1 cellular context compared by ENCODE assay signal in the genomic region with DNA sequence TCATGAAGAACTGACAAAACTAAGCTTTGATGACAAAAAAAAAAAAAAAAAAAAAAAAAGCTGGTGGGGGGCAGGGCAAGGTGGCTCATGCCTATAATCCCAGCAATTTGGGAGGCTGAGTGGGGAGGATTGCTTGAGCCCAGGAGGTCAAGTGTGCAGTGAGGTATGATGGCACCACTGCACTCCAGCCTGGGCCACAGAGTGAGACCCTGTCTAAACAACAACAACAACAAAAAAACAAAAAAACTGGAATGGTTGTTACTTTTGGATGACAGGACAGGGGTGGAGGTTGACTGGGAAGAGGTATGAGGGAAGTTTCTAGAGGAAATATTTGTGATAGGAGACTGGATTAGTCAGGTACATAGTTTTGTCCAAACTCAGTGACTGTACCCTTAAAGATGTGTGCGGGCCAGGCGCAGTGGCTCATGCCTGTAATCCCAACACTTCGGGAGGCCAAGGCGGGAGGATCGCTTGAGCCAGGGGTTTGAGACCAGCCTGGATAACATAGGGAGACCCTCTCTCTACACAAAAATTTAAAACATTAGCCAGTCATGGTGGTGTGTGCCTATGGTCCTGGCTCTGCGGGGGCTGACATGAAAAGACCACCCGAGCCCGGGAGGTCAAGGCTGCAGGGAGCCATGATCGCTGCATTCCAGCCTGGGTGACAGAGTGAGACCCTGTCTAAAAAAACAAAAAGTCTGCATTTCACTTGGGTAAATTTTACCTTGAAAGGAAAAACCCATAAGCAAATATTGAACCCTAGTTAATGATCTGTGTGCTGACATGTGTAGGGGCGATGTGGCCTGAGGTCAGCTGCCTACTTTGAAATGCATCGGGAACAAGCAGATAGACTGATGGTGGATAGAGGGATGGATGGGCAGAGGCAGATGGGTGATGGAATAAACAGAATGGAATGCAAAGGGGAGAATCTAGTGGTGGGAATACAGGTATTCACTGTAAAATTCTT.
TF ChIP-seq lines count a peak whose summit lies in the region.

No MANE protein-coding gene starts in this region.

TF ChIP-seq in HepG2, 621 proteins besides CTCF, POLR2A, EP300 and RAD21 (continued from another document and continues in another):
- TF ChIP-seq USF2 (IDR thresholded peaks at IDR 0.05; ENCODE audit: low read depth, low read length): no peak
- peak; percentile 55 for TF ChIP-seq USF2 (CRISPR knock-in tag; IDR thresholded peaks at IDR 0.05; ENCODE audit: borderline replicate concordance)
- TF ChIP-seq NR1H2 (CRISPR knock-in tag; IDR thresholded peaks at IDR 0.05; ENCODE audit: borderline replicate concordance, low read depth): no peak
- peak; percentile 97 for TF ChIP-seq ZSCAN22 (CRISPR knock-in tag; IDR thresholded peaks at IDR 0.05)
- no peak for TF ChIP-seq ZNF724P (CRISPR knock-in tag; IDR thresholded peaks at IDR 0.05; ENCODE audit: borderline replicate concordance)
- peak; percentile 92 for TF ChIP-seq GATAD2A (CRISPR knock-in tag; IDR thresholded peaks at IDR 0.05)
- TF ChIP-seq, protein P1, sequence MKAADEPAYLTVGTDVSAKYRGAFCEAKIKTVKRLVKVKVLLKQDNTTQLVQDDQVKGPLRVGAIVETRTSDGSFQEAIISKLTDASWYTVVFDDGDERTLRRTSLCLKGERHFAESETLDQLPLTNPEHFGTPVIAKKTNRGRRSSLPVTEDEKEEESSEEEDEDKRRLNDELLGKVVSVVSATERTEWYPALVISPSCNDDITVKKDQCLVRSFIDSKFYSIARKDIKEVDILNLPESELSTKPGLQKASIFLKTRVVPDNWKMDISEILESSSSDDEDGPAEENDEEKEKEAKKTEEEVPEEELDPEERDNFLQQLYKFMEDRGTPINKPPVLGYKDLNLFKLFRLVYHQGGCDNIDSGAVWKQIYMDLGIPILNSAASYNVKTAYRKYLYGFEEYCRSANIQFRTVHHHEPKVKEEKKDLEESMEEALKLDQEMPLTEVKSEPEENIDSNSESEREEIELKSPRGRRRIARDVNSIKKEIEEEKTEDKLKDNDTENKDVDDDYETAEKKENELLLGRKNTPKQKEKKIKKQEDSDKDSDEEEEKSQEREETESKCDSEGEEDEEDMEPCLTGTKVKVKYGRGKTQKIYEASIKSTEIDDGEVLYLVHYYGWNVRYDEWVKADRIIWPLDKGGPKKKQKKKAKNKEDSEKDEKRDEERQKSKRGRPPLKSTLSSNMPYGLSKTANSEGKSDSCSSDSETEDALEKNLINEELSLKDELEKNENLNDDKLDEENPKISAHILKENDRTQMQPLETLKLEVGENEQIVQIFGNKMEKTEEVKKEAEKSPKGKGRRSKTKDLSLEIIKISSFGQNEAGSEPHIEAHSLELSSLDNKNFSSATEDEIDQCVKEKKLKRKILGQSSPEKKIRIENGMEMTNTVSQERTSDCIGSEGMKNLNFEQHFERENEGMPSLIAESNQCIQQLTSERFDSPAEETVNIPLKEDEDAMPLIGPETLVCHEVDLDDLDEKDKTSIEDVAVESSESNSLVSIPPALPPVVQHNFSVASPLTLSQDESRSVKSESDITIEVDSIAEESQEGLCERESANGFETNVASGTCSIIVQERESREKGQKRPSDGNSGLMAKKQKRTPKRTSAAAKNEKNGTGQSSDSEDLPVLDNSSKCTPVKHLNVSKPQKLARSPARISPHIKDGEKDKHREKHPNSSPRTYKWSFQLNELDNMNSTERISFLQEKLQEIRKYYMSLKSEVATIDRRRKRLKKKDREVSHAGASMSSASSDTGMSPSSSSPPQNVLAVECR (CRISPR knock-in tag; IDR thresholded peaks at IDR 0.05; ENCODE audit: borderline replicate concordance): peak; percentile 73; the same call in 1 of the 2 replicates
- TF ChIP-seq FOXO1 (CRISPR knock-in tag; IDR thresholded peaks at IDR 0.05): peak; percentile 74; the same call in 1 of the 2 replicates
- TF ChIP-seq ETV6 (CRISPR knock-in tag; conservative IDR thresholded peaks at IDR 0.05): 0 out of 2 replicates have a peak, but pooled peaks have one; percentile 8
- TF ChIP-seq ZFP1 (CRISPR knock-in tag; IDR thresholded peaks at IDR 0.05): no peak
- peak; percentile 76 for TF ChIP-seq SIX4 (CRISPR knock-in tag; IDR thresholded peaks at IDR 0.05)
- 0 out of 2 replicates have a peak, but pooled peaks have one; percentile 26 for TF ChIP-seq SIN3A (IDR thresholded peaks at IDR 0.05; ENCODE audit: borderline replicate concordance, low read depth, low read length)
- TF ChIP-seq RARA (CRISPR knock-in tag; IDR thresholded peaks at IDR 0.05): peak; percentile 95
- TF ChIP-seq, protein P2, sequence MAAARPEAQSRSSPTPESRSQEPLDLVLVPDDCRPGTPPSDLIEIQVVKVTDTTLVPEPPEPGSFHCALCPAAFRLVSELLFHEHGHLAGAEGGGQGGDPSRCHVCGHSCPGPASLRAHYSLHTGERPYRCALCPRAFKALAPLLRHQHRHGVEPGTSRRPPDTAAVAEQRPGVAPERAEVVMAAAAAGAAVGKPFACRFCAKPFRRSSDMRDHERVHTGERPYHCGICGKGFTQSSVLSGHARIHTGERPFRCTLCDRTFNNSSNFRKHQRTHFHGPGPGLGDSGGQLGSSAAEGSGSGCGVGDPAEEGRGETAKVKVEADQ (CRISPR knock-in tag; IDR thresholded peaks at IDR 0.05; ENCODE audit: borderline replicate concordance): 0 out of 2 replicates have a peak, but pooled peaks have one; percentile 13
- TF ChIP-seq SKI (IDR thresholded peaks at IDR 0.05; ENCODE audit: partially characterized antibody): peak; percentile 66
- peak; percentile 71; the same call in 1 of the 2 replicates for TF ChIP-seq SKIL (CRISPR knock-in tag; IDR thresholded peaks at IDR 0.05; ENCODE audit: borderline replicate concordance)
- peak; percentile 51; the same call in 1 of the 2 replicates for TF ChIP-seq ZNF574 (CRISPR knock-in tag; IDR thresholded peaks at IDR 0.05)
- no peak for TF ChIP-seq CENPT (CRISPR knock-in tag; IDR thresholded peaks at IDR 0.05; ENCODE audit: low read depth)
- peak; percentile 39; the same call in 1 of the 2 replicates for TF ChIP-seq ERF (CRISPR knock-in tag; IDR thresholded peaks at IDR 0.05)
- peak; percentile 31; the same call in 1 of the 2 replicates for TF ChIP-seq ZFX (CRISPR knock-in tag; IDR thresholded peaks at IDR 0.05; ENCODE audit: low read depth)
- TF ChIP-seq SNRNP70 (IDR thresholded peaks at IDR 0.05; ENCODE audit: low read depth, low read length): no peak
- no peak for TF ChIP-seq HIC2 (CRISPR knock-in tag; IDR thresholded peaks at IDR 0.05; ENCODE audit: low read depth)
- no peak for TF ChIP-seq NFIB (CRISPR knock-in tag; IDR thresholded peaks at IDR 0.05; ENCODE audit: borderline replicate concordance)
- peak; percentile 41; the same call in 1 of the 2 replicates for TF ChIP-seq SMAD3 (CRISPR knock-in tag; IDR thresholded peaks at IDR 0.05)
- peak; percentile 89 for TF ChIP-seq ZGPAT (CRISPR knock-in tag; IDR thresholded peaks at IDR 0.05)
- TF ChIP-seq MTF2 (CRISPR knock-in tag; IDR thresholded peaks at IDR 0.05; ENCODE audit: borderline replicate concordance): no peak
- peak; percentile 45; the same call in 1 of the 2 replicates for TF ChIP-seq HNF4G (IDR thresholded peaks at IDR 0.05; ENCODE audit: borderline replicate concordance, low read depth, low read length)
- no peak for TF ChIP-seq HNF4G (CRISPR knock-in tag; IDR thresholded peaks at IDR 0.05; ENCODE audit: borderline replicate concordance, low read depth)
- peak; percentile 96 for TF ChIP-seq DPF2 (CRISPR knock-in tag; IDR thresholded peaks at IDR 0.05; ENCODE audit: borderline replicate concordance, low read depth)
- TF ChIP-seq PATZ1 (CRISPR knock-in tag; IDR thresholded peaks at IDR 0.05): peak; percentile 82
- TF ChIP-seq MAFK (conservative IDR thresholded peaks at IDR 0.05 in 1 of 2, IDR thresholded peaks at IDR 0.05 in 1 of 2; ENCODE audit: low read length in 2 of 2): peak in 1 of 2 experiments; percentile 33; a peak in 2 of 4 replicates
- peak; percentile 80 for TF ChIP-seq JUN (CRISPR knock-in tag; IDR thresholded peaks at IDR 0.05)
- TF ChIP-seq ZNF543 (CRISPR knock-in tag; IDR thresholded peaks at IDR 0.05): peak; percentile 77; the same call in 1 of the 2 replicates
- no peak for TF ChIP-seq CBX1 (IDR thresholded peaks at IDR 0.05; ENCODE audit: low read depth)
- peak; percentile 45; the same call in 1 of the 2 replicates for TF ChIP-seq ZNF703 (CRISPR knock-in tag; IDR thresholded peaks at IDR 0.05; ENCODE audit: borderline replicate concordance)
- no peak for TF ChIP-seq JDP2 (CRISPR knock-in tag; IDR thresholded peaks at IDR 0.05; ENCODE audit: borderline replicate concordance)
